ENCODE assay signal across 1 cellular context in the genomic region with DNA sequence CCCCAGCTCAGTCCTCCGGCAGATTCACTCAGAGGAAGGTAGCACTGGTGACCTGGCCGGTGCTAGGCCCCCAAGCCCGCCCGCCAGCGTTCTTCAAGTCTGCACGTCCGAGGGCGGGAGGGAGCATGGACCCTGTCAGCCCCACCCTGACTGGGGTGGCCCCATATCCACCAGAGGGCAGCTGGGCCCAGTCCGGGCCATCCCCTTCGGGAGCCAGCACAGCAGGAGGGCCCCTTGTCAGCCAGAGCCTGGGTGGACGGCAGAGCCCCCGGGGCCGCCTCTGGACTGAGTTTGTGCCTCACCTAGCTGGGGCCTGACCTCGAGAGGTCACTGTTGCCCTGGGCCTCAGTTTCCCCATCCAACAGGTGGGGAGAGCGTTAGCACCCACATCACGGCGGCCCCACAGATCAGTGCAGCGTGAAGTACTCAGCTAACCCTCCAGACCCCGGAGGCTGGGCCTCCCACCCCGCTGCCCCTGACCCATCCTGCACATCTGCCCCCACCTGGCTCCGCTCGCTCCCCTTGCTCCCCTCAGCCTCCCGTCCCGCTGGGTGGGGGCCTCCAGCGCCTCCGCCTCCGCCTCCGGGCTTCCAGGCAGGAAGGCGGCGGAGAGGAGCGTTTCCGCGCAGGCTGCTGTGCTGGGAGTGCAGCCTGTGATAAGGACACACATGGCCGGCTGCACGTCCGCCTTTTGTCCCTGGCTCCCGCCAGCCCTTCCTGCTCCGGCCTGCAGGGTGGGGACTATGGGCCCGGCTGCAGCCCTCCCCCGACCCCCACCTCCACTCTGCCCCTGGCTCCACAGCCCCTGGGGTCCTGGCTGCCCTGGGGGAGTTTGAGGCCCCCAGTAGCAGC.
TF ChIP-seq lines count a peak whose summit lies in the region.

No MANE protein-coding gene starts in this region.

TF ChIP-seq in K562, 482 proteins besides CTCF, POLR2A, EP300 and RAD21 (continued from another document and continues in another):
- TF ChIP-seq, protein P1, sequence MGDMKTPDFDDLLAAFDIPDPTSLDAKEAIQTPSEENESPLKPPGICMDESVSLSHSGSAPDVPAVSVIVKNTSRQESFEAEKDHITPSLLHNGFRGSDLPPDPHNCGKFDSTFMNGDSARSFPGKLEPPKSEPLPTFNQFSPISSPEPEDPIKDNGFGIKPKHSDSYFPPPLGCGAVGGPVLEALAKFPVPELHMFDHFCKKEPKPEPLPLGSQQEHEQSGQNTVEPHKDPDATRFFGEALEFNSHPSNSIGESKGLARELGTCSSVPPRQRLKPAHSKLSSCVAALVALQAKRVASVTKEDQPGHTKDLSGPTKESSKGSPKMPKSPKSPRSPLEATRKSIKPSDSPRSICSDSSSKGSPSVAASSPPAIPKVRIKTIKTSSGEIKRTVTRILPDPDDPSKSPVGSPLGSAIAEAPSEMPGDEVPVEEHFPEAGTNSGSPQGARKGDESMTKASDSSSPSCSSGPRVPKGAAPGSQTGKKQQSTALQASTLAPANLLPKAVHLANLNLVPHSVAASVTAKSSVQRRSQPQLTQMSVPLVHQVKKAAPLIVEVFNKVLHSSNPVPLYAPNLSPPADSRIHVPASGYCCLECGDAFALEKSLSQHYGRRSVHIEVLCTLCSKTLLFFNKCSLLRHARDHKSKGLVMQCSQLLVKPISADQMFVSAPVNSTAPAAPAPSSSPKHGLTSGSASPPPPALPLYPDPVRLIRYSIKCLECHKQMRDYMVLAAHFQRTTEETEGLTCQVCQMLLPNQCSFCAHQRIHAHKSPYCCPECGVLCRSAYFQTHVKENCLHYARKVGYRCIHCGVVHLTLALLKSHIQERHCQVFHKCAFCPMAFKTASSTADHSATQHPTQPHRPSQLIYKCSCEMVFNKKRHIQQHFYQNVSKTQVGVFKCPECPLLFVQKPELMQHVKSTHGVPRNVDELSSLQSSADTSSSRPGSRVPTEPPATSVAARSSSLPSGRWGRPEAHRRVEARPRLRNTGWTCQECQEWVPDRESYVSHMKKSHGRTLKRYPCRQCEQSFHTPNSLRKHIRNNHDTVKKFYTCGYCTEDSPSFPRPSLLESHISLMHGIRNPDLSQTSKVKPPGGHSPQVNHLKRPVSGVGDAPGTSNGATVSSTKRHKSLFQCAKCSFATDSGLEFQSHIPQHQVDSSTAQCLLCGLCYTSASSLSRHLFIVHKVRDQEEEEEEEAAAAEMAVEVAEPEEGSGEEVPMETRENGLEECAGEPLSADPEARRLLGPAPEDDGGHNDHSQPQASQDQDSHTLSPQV (IDR thresholded peaks at IDR 0.05), result peak; percentile 87; the same call in 1 of the 2 replicates
- TF ChIP-seq ZNF778 (CRISPR knock-in tag; IDR thresholded peaks at IDR 0.05) (no peak), POLR2G (IDR thresholded peaks at IDR 0.05; ENCODE audit: low read depth, low read length) (peak; percentile 87), ZKSCAN8 (CRISPR knock-in tag; IDR thresholded peaks at IDR 0.05) (no peak; the same call in 1 of the 2 replicates), NKRF (IDR thresholded peaks at IDR 0.05; ENCODE audit: borderline replicate concordance) (peak; percentile 16; the same call in 1 of the 2 replicates), HMGN3 (IDR thresholded peaks at IDR 0.05; ENCODE audit: borderline replicate concordance, extremely low read depth, insufficient read length, low read depth, low read length) (peak; percentile 70), KAT8 (IDR thresholded peaks at IDR 0.05; ENCODE audit: low read depth) (no peak), NEUROD1 (IDR thresholded peaks at IDR 0.05; ENCODE audit: borderline replicate concordance, low read depth, low read length, partially characterized antibody) (peak; percentile 7), ATF6 (CRISPR knock-in tag; IDR thresholded peaks at IDR 0.05) (peak; percentile 51; the same call in 1 of the 2 replicates), ELF2 (CRISPR knock-in tag; IDR thresholded peaks at IDR 0.05) (0 out of 2 replicates have a peak, but pooled peaks have one; percentile 68), SAFB (IDR thresholded peaks at IDR 0.05; ENCODE audit: borderline replicate concordance, low read depth, low read length) (peak; percentile 17; the same call in 1 of the 2 replicates), CXXC5 (CRISPR knock-in tag; IDR thresholded peaks at IDR 0.05) (peak; percentile 68), MAFF (IDR thresholded peaks at IDR 0.05; ENCODE audit: low read length) (no peak), NFE2L1 (tag; IDR thresholded peaks at IDR 0.05; ENCODE audit: borderline replicate concordance, low read depth) (no peak), EGR1 (conservative IDR thresholded peaks at IDR 0.05) (peak; percentile 91), ZNF24 (IDR thresholded peaks at IDR 0.05) (no peak), ZNF561 (CRISPR knock-in tag; conservative IDR thresholded peaks at IDR 0.05) (no peak), FOXJ2 (tag; IDR thresholded peaks at IDR 0.05) (no peak), KDM1A (IDR thresholded peaks at IDR 0.05) (no peak), RBM17 (IDR thresholded peaks at IDR 0.05; ENCODE audit: borderline replicate concordance, low read depth, low read length) (no peak), ESRRA (IDR thresholded peaks at IDR 0.05; ENCODE audit: borderline replicate concordance, low read depth) (no peak), FOS (IDR thresholded peaks at IDR 0.05; ENCODE audit: extremely low read depth, insufficient read length) (no peak), ZNF316 (IDR thresholded peaks at IDR 0.05) (no peak), POLR3G (IDR thresholded peaks at IDR 0.05; ENCODE audit: extremely low read depth, insufficient read length, insufficient replicate concordance) (no peak), ZNF311 (CRISPR knock-in tag; IDR thresholded peaks at IDR 0.05) (peak; percentile 69), SPI1 (IDR thresholded peaks at IDR 0.05; ENCODE audit: borderline replicate concordance, low read depth, low read length) (no peak), CHD2 (IDR thresholded peaks at IDR 0.05; ENCODE audit: low read depth, low read length) (no peak), YY1 (IDR thresholded peaks at IDR 0.05; ENCODE audit: borderline replicate concordance in 1 of 3, control insufficient read depth in 1 of 3, extremely low read depth in 1 of 3, insufficient read depth in 3 of 3, insufficient read length in 1 of 3, insufficient replicate concordance in 2 of 3, low read depth in 1 of 3, low read length in 2 of 3) (peak in 2 of 3 experiments; percentile 65 to 85), SOX6 (IDR thresholded peaks at IDR 0.05) (no peak), ATF4 (CRISPR knock-in tag; IDR thresholded peaks at IDR 0.05) (no peak), PHB2 (IDR thresholded peaks at IDR 0.05; ENCODE audit: low read depth) (no peak), ZBTB33 (CRISPR knock-in tag; IDR thresholded peaks at IDR 0.05) (peak; percentile 43), ZNF143 (CRISPR knock-in tag; IDR thresholded peaks at IDR 0.05) (no peak), FOSL1 (tag; conservative IDR thresholded peaks at IDR 0.05) (no peak), ERF (CRISPR knock-in tag; IDR thresholded peaks at IDR 0.05) (no peak), MYC (IDR thresholded peaks at IDR 0.05; ENCODE audit: low read depth, low read length) (peak; percentile 80), MYC (CRISPR knock-in tag; IDR thresholded peaks at IDR 0.05; ENCODE audit: borderline replicate concordance, low read depth) (no peak)
- TF ChIP-seq, protein P2, sequence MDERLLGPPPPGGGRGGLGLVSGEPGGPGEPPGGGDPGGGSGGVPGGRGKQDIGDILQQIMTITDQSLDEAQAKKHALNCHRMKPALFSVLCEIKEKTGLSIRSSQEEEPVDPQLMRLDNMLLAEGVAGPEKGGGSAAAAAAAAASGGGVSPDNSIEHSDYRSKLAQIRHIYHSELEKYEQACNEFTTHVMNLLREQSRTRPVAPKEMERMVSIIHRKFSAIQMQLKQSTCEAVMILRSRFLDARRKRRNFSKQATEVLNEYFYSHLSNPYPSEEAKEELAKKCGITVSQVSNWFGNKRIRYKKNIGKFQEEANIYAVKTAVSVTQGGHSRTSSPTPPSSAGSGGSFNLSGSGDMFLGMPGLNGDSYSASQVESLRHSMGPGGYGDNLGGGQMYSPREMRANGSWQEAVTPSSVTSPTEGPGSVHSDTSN (CRISPR knock-in tag; IDR thresholded peaks at IDR 0.05; ENCODE audit: low read depth), result no peak
- TF ChIP-seq, protein P2 (tag; conservative IDR thresholded peaks at IDR 0.05; ENCODE audit: low read depth), result no peak
- TF ChIP-seq, protein P3, sequence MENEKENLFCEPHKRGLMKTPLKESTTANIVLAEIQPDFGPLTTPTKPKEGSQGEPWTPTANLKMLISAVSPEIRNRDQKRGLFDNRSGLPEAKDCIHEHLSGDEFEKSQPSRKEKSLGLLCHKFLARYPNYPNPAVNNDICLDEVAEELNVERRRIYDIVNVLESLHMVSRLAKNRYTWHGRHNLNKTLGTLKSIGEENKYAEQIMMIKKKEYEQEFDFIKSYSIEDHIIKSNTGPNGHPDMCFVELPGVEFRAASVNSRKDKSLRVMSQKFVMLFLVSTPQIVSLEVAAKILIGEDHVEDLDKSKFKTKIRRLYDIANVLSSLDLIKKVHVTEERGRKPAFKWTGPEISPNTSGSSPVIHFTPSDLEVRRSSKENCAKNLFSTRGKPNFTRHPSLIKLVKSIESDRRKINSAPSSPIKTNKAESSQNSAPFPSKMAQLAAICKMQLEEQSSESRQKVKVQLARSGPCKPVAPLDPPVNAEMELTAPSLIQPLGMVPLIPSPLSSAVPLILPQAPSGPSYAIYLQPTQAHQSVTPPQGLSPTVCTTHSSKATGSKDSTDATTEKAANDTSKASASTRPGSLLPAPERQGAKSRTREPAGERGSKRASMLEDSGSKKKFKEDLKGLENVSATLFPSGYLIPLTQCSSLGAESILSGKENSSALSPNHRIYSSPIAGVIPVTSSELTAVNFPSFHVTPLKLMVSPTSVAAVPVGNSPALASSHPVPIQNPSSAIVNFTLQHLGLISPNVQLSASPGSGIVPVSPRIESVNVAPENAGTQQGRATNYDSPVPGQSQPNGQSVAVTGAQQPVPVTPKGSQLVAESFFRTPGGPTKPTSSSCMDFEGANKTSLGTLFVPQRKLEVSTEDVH (IDR thresholded peaks at IDR 0.05; ENCODE audit: low read depth, partially characterized antibody), result no peak
- TF ChIP-seq, protein P4, sequence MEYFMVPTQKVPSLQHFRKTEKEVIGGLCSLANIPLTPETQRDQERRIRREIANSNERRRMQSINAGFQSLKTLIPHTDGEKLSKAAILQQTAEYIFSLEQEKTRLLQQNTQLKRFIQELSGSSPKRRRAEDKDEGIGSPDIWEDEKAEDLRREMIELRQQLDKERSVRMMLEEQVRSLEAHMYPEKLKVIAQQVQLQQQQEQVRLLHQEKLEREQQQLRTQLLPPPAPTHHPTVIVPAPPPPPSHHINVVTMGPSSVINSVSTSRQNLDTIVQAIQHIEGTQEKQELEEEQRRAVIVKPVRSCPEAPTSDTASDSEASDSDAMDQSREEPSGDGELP (CRISPR knock-in tag; IDR thresholded peaks at IDR 0.05; ENCODE audit: borderline replicate concordance), result peak; percentile 91
